Comparison of ENCODE assay signal across 8 cellular contexts in the genomic region with DNA sequence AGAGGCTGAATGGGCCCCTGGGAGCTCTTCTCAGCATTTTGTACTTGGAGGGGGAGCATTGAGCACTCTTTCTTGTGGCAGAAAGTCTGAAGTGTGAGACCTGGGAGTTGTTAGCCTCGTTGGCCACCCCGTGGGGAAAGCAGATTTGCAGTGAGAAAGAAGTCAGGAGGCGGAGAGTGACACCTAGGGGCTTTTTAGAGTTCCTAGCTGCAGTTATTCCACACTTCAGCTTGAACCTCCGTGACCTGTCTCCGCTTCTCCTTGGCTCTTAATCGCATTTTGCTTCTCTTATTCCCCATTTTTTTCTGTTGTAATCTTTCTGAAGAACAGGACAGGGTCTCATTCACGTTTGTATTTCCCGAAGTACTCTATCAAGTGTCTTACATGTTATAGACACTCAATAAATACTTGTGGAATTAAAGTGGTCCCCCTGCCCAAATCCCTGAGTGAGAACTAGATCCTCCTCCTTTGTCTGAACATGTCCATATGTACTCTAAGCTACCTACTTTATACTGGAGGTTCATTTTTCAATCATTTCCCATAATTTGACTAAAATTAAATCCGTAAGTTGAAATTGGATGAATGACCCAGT. TPM values are rescaled to one million over a fixed set of nuclear protein-coding genes. Genes with fewer than 3 reads are reported as not detected.
DNase-seq lines count a peak whose midpoint lies in the region; ATAC-seq and TF ChIP-seq lines count a peak whose summit lies in the region.

No MANE protein-coding gene starts in this region.

- H3K36me3 ChIP-seq in GM06990 (ENCODE audit: control insufficient read depth, insufficient read depth, low read length) (no peaks in the 10 kb centered on the region), KMS-11 (ENCODE audit: insufficient read depth) (no peaks in the 10 kb centered on the region)

- H3K79me2 ChIP-seq in KMS-11 (ENCODE audit: insufficient read depth, low read depth), result no peaks in the 10 kb centered on the region

- no peak overlapping the region for H3K9ac ChIP-seq in KMS-11

- H4K20me1 ChIP-seq in KMS-11 (ENCODE audit: insufficient read depth), result no peaks in the 10 kb centered on the region

- peaks cover 8% of the 10 kb centered on the region for H3K4me1 ChIP-seq in KMS-11 (ENCODE audit: low read depth, poor library complexity, severe bottlenecking)
- H3K4me1 ChIP-seq in foreskin keratinocyte, result peaks cover 9% of the 10 kb centered on the region

- TF ChIP-seq CTCF in GM06990 (IDR thresholded peaks at IDR 0.05; ENCODE audit: insufficient read depth, low read length, poor library complexity, severe bottlenecking), result peak; percentile 74
- peak; percentile 28; the same call in 1 of the 2 replicates for TF ChIP-seq CTCF in KMS-11 (conservative IDR thresholded peaks at IDR 0.05; ENCODE audit: low read depth, low read length)
- TF ChIP-seq CTCF in foreskin keratinocyte (conservative IDR thresholded peaks at IDR 0.05), result peak; percentile 95
- peak in 1 of 3 donors; percentile 9 for TF ChIP-seq CTCF in omental fat pad (IDR thresholded peaks at IDR 0.05)

- H3K4me3 ChIP-seq in GM06990 (replicated peaks; ENCODE audit: low read depth, low read length) (no peak overlapping the region), KMS-11 (IDR thresholded peaks at IDR 0.05; ENCODE audit: insufficient read depth, low read depth, low read length) (no peak overlapping the region)

- H2AFZ ChIP-seq in KMS-11 (ENCODE audit: low read depth), result peak overlapping the region; percentile 47; the same call in 1 of the 2 replicates

- ATAC-seq in foreskin keratinocyte, result peak; percentile 89
- ATAC-seq in omental fat pad (ENCODE audit: low FRiP score), result peak; percentile 64

- DNase-seq in GM06990 (ENCODE audit: extremely low read depth, insufficient read length) (peak; percentile 23), H4 (ENCODE audit: low spot score) (peak; percentile 79), RPMI7951 (ENCODE audit: low read depth) (peak; percentile 80), foreskin keratinocyte (peak; percentile 31 to 76), omental fat pad (ENCODE audit: low spot score) (no peak), cerebellar nuclear complex (lab: John Stamatoyannopoulos, UW) (no peak)
- DNase-seq in activated effector memory CD4-positive, alpha-beta T cell treated with anti-CD3 and anti-CD28 coated beads, Interleukin-2, amount 50 U/mL, for 16 hours, result peak; percentile 74

- no peak overlapping the region for H3K27ac ChIP-seq in KMS-11
- no peak overlapping the region for H3K27ac ChIP-seq in foreskin keratinocyte

- no peak overlapping the region for H3K4me2 ChIP-seq in KMS-11

- H3K27me3 ChIP-seq in GM06990 (replicated peaks; ENCODE audit: control insufficient read depth, insufficient read depth, low read length) (no peaks in the 10 kb centered on the region), KMS-11 (ENCODE audit: insufficient read depth, low read depth) (no peaks in the 10 kb centered on the region), foreskin keratinocyte (peaks cover 2% of the 10 kb centered on the region)

RNA-seq across cellular contexts. Expression of a gene that starts 14.5 kb away (rescaled TPM):
- total RNA-seq in H4 (2014; rRNA removed; shearing (Covaris generic)), result not detected in 2 replicates
- total RNA-seq in RPMI7951 (2014; rRNA removed; shearing (Covaris generic)), result not detected in 2 replicates
- total RNA-seq in foreskin keratinocyte (not detected in 2 replicates), omental fat pad (not detected)
- polyA plus RNA-seq in foreskin keratinocyte, result not detected in 2 replicates

RNA-seq across cellular contexts. Expression of a gene that starts 17.0 kb away (rescaled TPM):
- not detected in 2 replicates for total RNA-seq in H4 (2014; rRNA removed; shearing (Covaris generic))
- not detected in 2 replicates for total RNA-seq in RPMI7951 (2014; rRNA removed; shearing (Covaris generic))
- total RNA-seq in foreskin keratinocyte, result not detected in 2 replicates
- polyA plus RNA-seq in foreskin keratinocyte, result not detected in 2 replicates
- total RNA-seq in omental fat pad, result under 1 TPM in 2 of 4 donors, not detected in 2; 0.19 to 0.32 TPM

Comparison
In these comparisons a context has a peak if more than half of its experiments do, and no peak if none do; other contexts are left out.
1. DNase-seq: peak in GM06990 (single experiment), H4 (single experiment), RPMI7951 (single experiment), activated effector memory CD4-positive, alpha-beta T cell treated with anti-CD3 and anti-CD28 coated beads, Interleukin-2, amount 50 U/mL, for 16 hours (single experiment) and foreskin keratinocyte (2 of 2); none in omental fat pad (single experiment) and cerebellar nuclear complex (0 of 2).